In the genomic region with DNA sequence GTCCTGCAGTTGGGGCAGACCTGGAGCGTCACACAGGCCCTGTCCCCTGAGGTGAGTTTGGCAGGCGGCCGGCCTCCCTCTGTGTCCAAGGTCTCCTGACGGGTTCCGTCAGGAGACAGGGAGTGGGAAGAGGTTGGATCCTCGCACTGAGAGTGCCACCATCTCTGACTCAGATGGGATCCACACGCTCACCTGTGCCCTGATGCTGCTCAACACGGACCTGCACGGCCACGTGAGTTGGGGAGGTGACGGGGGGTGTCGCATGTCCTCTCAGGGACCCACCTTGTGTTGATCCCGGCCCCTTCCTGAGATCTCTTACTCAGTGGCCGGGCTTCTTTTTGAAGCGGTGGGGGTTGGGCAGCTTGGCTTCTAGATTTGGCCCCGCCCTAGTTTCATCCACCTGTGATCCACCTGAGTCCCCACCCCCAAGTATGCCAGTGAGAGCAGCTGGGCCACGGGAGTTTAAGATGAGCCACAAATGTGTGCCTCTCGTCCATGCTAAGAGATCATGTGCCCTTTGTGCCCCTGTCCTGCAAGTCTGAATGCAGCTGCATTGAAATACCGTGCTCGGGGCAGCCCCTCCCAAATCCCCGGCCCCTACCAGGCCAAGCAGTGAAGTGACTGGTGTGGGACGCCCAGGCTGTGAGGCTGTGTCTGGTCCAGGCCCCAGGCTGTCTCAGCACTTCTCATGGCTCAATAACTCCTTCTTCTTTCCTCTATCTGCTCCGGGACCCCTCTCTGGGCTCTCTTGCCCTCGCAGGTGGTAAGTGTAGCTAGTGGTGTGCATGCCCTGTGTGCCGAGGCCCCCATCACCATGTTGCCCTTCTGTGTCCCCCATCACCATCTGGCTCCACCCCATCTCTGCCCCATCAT, we compare ENCODE assay signal across 23 cellular contexts. TPM values are rescaled to one million over a fixed set of nuclear protein-coding genes. Genes with fewer than 3 reads are reported as not detected.
"Had no signal": no experiment of that assay in that cellular context is flagged by ENCODE, and none has a peak within 500 bp of the region (broad histone marks: within the 10 kb centered on the region; RNA-seq: fewer than 3 reads in every experiment).

No MANE protein-coding gene starts in this region.

- H3K4me1 Mint-ChIP-seq: activated naive CD4-positive, alpha-beta T cell treated with anti-CD3 and anti-CD28 coated beads, Interleukin-2, amount 50 U/mL, for 24 hours; endodermal cell; T-cell had no signal

- H3K27ac Mint-ChIP-seq: activated naive CD4-positive, alpha-beta T cell treated with anti-CD3 and anti-CD28 coated beads, Interleukin-2, amount 50 U/mL, for 24 hours; activated T-helper 1 cell treated with anti-CD3 and anti-CD28 coated beads, Interleukin-12 subunit alpha, Interleukin-12 subunit beta, Interleukin-2, Interleukin-4 antibody, amounts not matched to agents 30 ng/mL and 10 ng/mL and 1 ng/mL, durations not matched to agents 14 hours and 24 hours and 36 hours; endodermal cell; progenitor cell of endocrine pancreas; T-cell; T-helper 2 cell treated with Interferon-gamma antibody and Interleukin-4, amounts not matched to agents 5 μg/mL and 100 μg/mL, for 36 hours had no signal

- DNase-seq: activated CD4-positive, alpha-beta T cell treated with anti-CD3 and anti-CD28 coated beads for 4 hours; activated CD4-positive, alpha-beta T cell treated with anti-CD3 and anti-CD28 coated beads, Interleukin-2, amount 50 U/mL, for 48 hours; activated gamma-delta T cell treated with Interleukin-2 at 50 U/mL for 16 hours; activated T-cell treated with anti-CD3 and anti-CD28 coated beads for 4 hours; cortex of kidney; endodermal cell; esophagus squamous epithelium; gastrocnemius medialis; hypothalamus; mesenchymal stem cell; mucosa of descending colon; retina; spleen; stimulated activated CD4-positive, alpha-beta T cell treated with anti-CD3 and anti-CD28 coated beads, Interleukin-4, amount 100 ng/mL, for 1 hour; stimulated activated naive CD4-positive, alpha-beta T cell treated with Interleukin-2 at 50 U/mL for 16 hours; T-cell had no signal

- H3K27ac ChIP-seq: esophagus squamous epithelium, gastrocnemius medialis, spleen, thoracic aorta had no signal

- H3K4me1 ChIP-seq: esophagus squamous epithelium, gastrocnemius medialis, spleen had no signal

- H3K36me3 ChIP-seq: esophagus squamous epithelium, gastrocnemius medialis, spleen, thoracic aorta had no signal

- H3K9me3 ChIP-seq: esophagus squamous epithelium, gastrocnemius medialis, mucosa of descending colon, thoracic aorta had no signal

- H3K4me3 Mint-ChIP-seq: activated naive CD4-positive, alpha-beta T cell treated with anti-CD3 and anti-CD28 coated beads, Interleukin-2, amount 50 U/mL, for 24 hours; activated T-helper 1 cell treated with anti-CD3 and anti-CD28 coated beads, Interleukin-12 subunit alpha, Interleukin-12 subunit beta, Interleukin-2, Interleukin-4 antibody, amounts not matched to agents 30 ng/mL and 10 ng/mL and 1 ng/mL, durations not matched to agents 14 hours and 24 hours and 36 hours; endodermal cell; neural crest cell; T-cell; T-helper 2 cell treated with Interferon-gamma antibody and Interleukin-4, amounts not matched to agents 5 μg/mL and 100 μg/mL, for 36 hours had no signal

- H3K4me3 ChIP-seq: esophagus squamous epithelium, gastrocnemius medialis, mucosa of descending colon, spleen, thoracic aorta had no signal

- ATAC-seq: gastrocnemius medialis, left cardiac atrium, mucosa of descending colon, T-cell had no signal

- H3K27me3 ChIP-seq: esophagus squamous epithelium, gastrocnemius medialis, spleen had no signal

RNA-seq across cellular contexts. Expression of gene PSD2, which starts 27.2 kb away (rescaled TPM):
- total RNA-seq: activated T-helper 1 cell treated with anti-CD3 and anti-CD28 coated beads, Interleukin-12 subunit alpha, Interleukin-12 subunit beta, Interleukin-2, Interleukin-4 antibody, amounts not matched to agents 30 ng/mL and 10 ng/mL and 1 ng/mL, durations not matched to agents 14 hours and 24 hours and 36 hours; esophagus squamous epithelium had no signal
